In genomic region chr3:14147063-14147435, GRCh38 we compare ENCODE assay signal across 12 cellular contexts. TPM values are rescaled to one million over a fixed set of nuclear protein-coding genes. Genes with fewer than 3 reads are reported as not detected.
DNase-seq lines count a peak whose midpoint lies in the region; ATAC-seq and TF ChIP-seq lines count a peak whose summit lies in the region.
"Had no signal": no experiment of that assay in that cellular context is flagged by ENCODE, and none has a peak within 500 bp of the region (broad histone marks: within the 10 kb centered on the region; RNA-seq: fewer than 3 reads in every experiment).

No MANE protein-coding gene starts in this region.

- H3K36me3 Mint-ChIP-seq in T-cell (peaks cover 40% of the 10 kb centered on the region), endothelial cell (ENCODE audit: low read depth, unreplicated experiment) (peaks cover 39% of the 10 kb centered on the region)

- H3K9me3 Mint-ChIP-seq in T-cell (no peaks in the 10 kb centered on the region), endothelial cell (ENCODE audit: unreplicated experiment) (no peaks in the 10 kb centered on the region)
- H3K9me3 Mint-ChIP-seq: neural crest cell had no signal

- no TSS peak for BruUV-seq in OCI-LY7 (replicated peaks; lab: Mats Ljungman, UMichigan)

- no peaks in the 10 kb centered on the region for H3K79me2 ChIP-seq in OCI-LY7 (ENCODE audit: insufficient read depth, low read depth, low read length)

- H3K27ac ChIP-seq in skin epidermis: peak overlapping the region in 16 of 21 experiments; percentile 3 to 98 (median 87)
- no peak overlapping the region for H3K27ac ChIP-seq in OCI-LY7 (ENCODE audit: low read depth, low read length, poor library complexity, severe bottlenecking)
- H3K27ac ChIP-seq: KMS-11 had no signal

- H3K4me3 ChIP-seq in skin epidermis (no peak overlapping the region), OCI-LY7 (ENCODE audit: low read depth, low read length, poor library complexity, severe bottlenecking) (no peak overlapping the region)

- H3K9me3 ChIP-seq in OCI-LY7 (ENCODE audit: low read length): no peaks in the 10 kb centered on the region

- no peaks in the 10 kb centered on the region for H3K27me3 Mint-ChIP-seq in T-cell
- H3K27me3 Mint-ChIP-seq in endothelial cell (ENCODE audit: unreplicated experiment): peaks cover 5% of the 10 kb centered on the region

- H3K4me3 Mint-ChIP-seq in T-cell (no peak overlapping the region), endothelial cell (ENCODE audit: unreplicated experiment) (peak overlapping the region; percentile 58)
- H3K4me3 Mint-ChIP-seq: neural crest cell had no signal

- H3K9me2 ChIP-seq in OCI-LY7 (ENCODE audit: insufficient read depth, low read length): no peaks in the 10 kb centered on the region

- H3K4me1 ChIP-seq in OCI-LY7 (ENCODE audit: insufficient read depth, low read length, poor library complexity, severe bottlenecking): no peaks in the 10 kb centered on the region

- TF ChIP-seq CTCF in endothelial cell (IDR thresholded peaks at IDR 0.05; ENCODE audit: unreplicated experiment) (no peak), OCI-LY7 (conservative IDR thresholded peaks at IDR 0.05; ENCODE audit: low read length) (no peak)

- POLR2A ChIA-PET in T-cell (lab: Charles Lee) (interaction anchor here in 1 of 2 donors (1.2 to 6.6 kb wide), 3 partner anchors 22 to 31 kb away, joined by 3 to 78 read pairs (median 60); partner anchors contain the start of genes CHCHD4, LSM3, TMEM43 and XPC), OCI-LY7 (lab: Charles Lee) (no interaction called here)

- intact Hi-C loops in OCI-LY7 (cut with micrococcal nuclease; ENCODE audit: unreplicated experiment): no loop called here

- ATAC-seq in T-cell (replicated peaks in 1 of 4): no peak
- no peak for ATAC-seq in HG02588 (IDR thresholded peaks at IDR 0.05; ENCODE audit: unreplicated experiment)

- H3K27ac Mint-ChIP-seq in T-cell (peak overlapping the region; percentile 98 to 100), endothelial cell (ENCODE audit: unreplicated experiment) (peak overlapping the region; percentile 79)

- peak; percentile 76 for DNase-seq in CD1c-positive myeloid dendritic cell (ENCODE audit: extremely low spot score)
- DNase-seq in T-cell: no peak
- DNase-seq in endothelial cell (ENCODE audit: low spot score): no peak
- no peak for DNase-seq in DMS79 treated with DMSO at 0.1 percent for 48 hours (lab: John Stamatoyannopoulos, UW)
- no peak for DNase-seq in OCI-LY7 (ENCODE audit: low spot score)
- no peak for DNase-seq in pons (ENCODE audit: low spot score)
- DNase-seq: amniotic stem cell, NCI-H526 had no signal

- peaks cover 31% of the 10 kb centered on the region for H3K36me3 ChIP-seq in OCI-LY7 (ENCODE audit: insufficient read depth, low read length)

- H4K20me1 ChIP-seq in OCI-LY7 (ENCODE audit: insufficient read depth, low read length): 0 out of 2 replicates have a peak, but pooled peaks cover 3% of the 10 kb centered on the region

- H3K4me1 Mint-ChIP-seq in T-cell: peaks cover 38 to 49% (median 43%) of the 10 kb centered on the region in 3 donors
- H3K4me1 Mint-ChIP-seq in endothelial cell (ENCODE audit: unreplicated experiment): peaks cover 10% of the 10 kb centered on the region

- H3K4me2 ChIP-seq in OCI-LY7 (ENCODE audit: low read length): no peak overlapping the region
- H3K4me2 ChIP-seq: KMS-11 had no signal

- no peak overlapping the region for H2AFZ ChIP-seq in OCI-LY7 (ENCODE audit: low read length)

- CTCF ChIA-PET in T-cell (lab: Charles Lee): interaction anchor here in 1 of 2 donors (1.2 kb wide), 1 partner anchor 31 kb away, joined by 3 read pairs; the partner anchor contains the start of genes LSM3 and XPC
- CTCF ChIA-PET in OCI-LY7 (lab: Charles Lee; ENCODE audit: unreplicated experiment): no interaction called here

RNA-seq across cellular contexts. Expression of gene TMEM43, which starts 22.2 kb away (rescaled TPM):
- total RNA-seq in T-cell (10 to 100 TPM; 36.9 to 76.3 (median 63.6) TPM), endothelial cell (ENCODE audit: unreplicated experiment) (31.9 TPM), OCI-LY7 (2022) (19.6 and 19.7 TPM in 2 replicates)
- 22.2 and 23.3 TPM in 2 replicates for total RNA-seq in OCI-LY7 (2014; rRNA removed; shearing (Covaris generic))

RNA-seq across cellular contexts. Expression of gene CHCHD4, which starts 22.4 kb away (rescaled TPM):
- total RNA-seq in T-cell (1 to 10 TPM; 2.7 to 8.4 (median 8.3) TPM), endothelial cell (ENCODE audit: unreplicated experiment) (11.1 TPM), OCI-LY7 (2022) (26.9 and 27.1 TPM in 2 replicates)
- total RNA-seq in OCI-LY7 (2014; rRNA removed; shearing (Covaris generic)): 19.8 and 24.7 TPM in 2 replicates

RNA-seq across cellular contexts. Expression of gene XPC, which starts 31.4 kb away (rescaled TPM):
- total RNA-seq in T-cell (10 to 100 TPM; 67.8 to 90.7 (median 76.9) TPM), endothelial cell (ENCODE audit: unreplicated experiment) (35.6 TPM), OCI-LY7 (2022) (38.6 and 44.1 TPM in 2 replicates)
- 22.7 and 30.2 TPM in 2 replicates for total RNA-seq in OCI-LY7 (2014; rRNA removed; shearing (Covaris generic))

RNA-seq across cellular contexts. Expression of gene LSM3, which starts 31.6 kb away (rescaled TPM):
- 1 to 10 TPM; 6.7 to 8.4 (median 7.3) TPM for total RNA-seq in T-cell
- total RNA-seq in endothelial cell (ENCODE audit: unreplicated experiment): 14.7 TPM
- 12.4 and 15.6 TPM in 2 replicates for total RNA-seq in OCI-LY7 (2014; rRNA removed; shearing (Covaris generic))
- total RNA-seq in OCI-LY7 (2022): 21.0 and 21.9 TPM in 2 replicates
